ENCODE assay signal across 8 cellular contexts in the genomic region with DNA sequence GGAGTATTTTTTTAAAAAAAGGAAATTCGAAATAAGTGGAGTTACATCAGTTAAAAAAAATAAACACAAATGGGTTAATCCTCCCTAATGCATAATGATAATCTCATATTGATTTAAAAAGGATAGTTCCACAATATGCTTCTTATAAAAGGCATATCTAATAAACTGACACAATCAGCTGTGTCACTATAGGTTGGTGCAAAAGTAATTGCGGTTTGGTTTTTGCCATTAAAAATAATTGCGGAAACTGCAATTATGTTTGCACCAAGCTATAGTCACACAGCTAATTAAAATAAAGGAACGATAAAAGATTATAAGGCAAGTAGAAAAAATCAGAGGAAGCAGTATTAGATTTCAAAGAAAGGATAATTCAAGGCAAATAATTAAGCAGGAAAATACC. TPM values are rescaled to one million over a fixed set of nuclear protein-coding genes. Genes with fewer than 3 reads are reported as not detected.
"Had no signal": no experiment of that assay in that cellular context is flagged by ENCODE, and none has a peak within 500 bp of the region (broad histone marks: within the 10 kb centered on the region; RNA-seq: fewer than 3 reads in every experiment).

No MANE protein-coding gene starts in this region.

- H3K9ac ChIP-seq: KMS-11 had no signal

- H3K4me2 ChIP-seq: KMS-11 had no signal

- H3K27ac ChIP-seq: HL-60, KMS-11 had no signal

- DNase-seq: IMR-90, KBM-7, KG1 had no signal

- ATAC-seq: K562 had no signal

- FAIRE-seq: HTR-8/SVneo, K562 had no signal

- H3K4me3 ChIP-seq: K562 had no signal

RNA-seq across cellular contexts. Expression of a gene that starts 21.0 kb away (rescaled TPM):
- total RNA-seq: HT1080 had no signal

RNA-seq across cellular contexts. Expression of a gene that starts 50.3 kb away (rescaled TPM):
- polyA plus RNA-seq: K562 had no signal
